Comparison of ENCODE assay signal across 22 cellular contexts in genomic region chr20:53832499-53832898, GRCh38.
DNase-seq lines count a peak whose midpoint lies in the region; ATAC-seq, FAIRE-seq and TF ChIP-seq lines count a peak whose summit lies in the region.
"Had no signal": no experiment of that assay in that cellular context is flagged by ENCODE, and none has a peak within 500 bp of the region (broad histone marks: within the 10 kb centered on the region; RNA-seq: fewer than 3 reads in every experiment).

No MANE protein-coding gene starts in this region.

- H3K79me1 ChIP-seq in IMR-90 (ENCODE audit: low read depth in 1 of 2, low read length in 2 of 2): no peaks in the 10 kb centered on the region; a peak in 2 of 4 replicates

- 0 out of 2 replicates have a peak overlapping the region, but pooled peaks have one; percentile 58 for H2BK120ac ChIP-seq in IMR-90 (ENCODE audit: low read depth, low read length)

- H2BK5ac ChIP-seq in IMR-90 (ENCODE audit: low read depth, low read length, poor library complexity, severe bottlenecking): no peak overlapping the region

- H4K8ac ChIP-seq in IMR-90 (ENCODE audit: low read depth in 2 of 2, low read length in 2 of 2): no peak overlapping the region; a peak in 1 of 4 replicates

- no peak overlapping the region; the same call in 1 of the 2 replicates for H3K4ac ChIP-seq in IMR-90 (ENCODE audit: low read depth, low read length)

- no peak overlapping the region for H2AFZ ChIP-seq in IMR-90 (replicated peaks; ENCODE audit: low read length, poor library complexity)
- no peak overlapping the region for H2AFZ ChIP-seq in K562 (ENCODE audit: low read depth, low read length)

- H3K14ac ChIP-seq in IMR-90 (replicated peaks; ENCODE audit: low read depth, low read length): no peak overlapping the region

- H3K4me3 ChIP-seq in IMR-90 (ENCODE audit: insufficient read depth, low read depth, low read length) (no peak overlapping the region), K562 (no peak overlapping the region)
- H3K4me3 ChIP-seq: Peyer's patch had no signal

- no peak overlapping the region for H3K18ac ChIP-seq in IMR-90 (ENCODE audit: low read depth, low read length)

- H3K4me1 ChIP-seq in IMR-90 (ENCODE audit: control insufficient read depth, insufficient read depth, low read length) (peaks cover 3% of the 10 kb centered on the region; the same call in 1 of the 2 replicates), K562 (replicated peaks in 1 of 2; ENCODE audit: control insufficient read depth in 2 of 2, insufficient read depth in 2 of 2, low read length in 2 of 2) (peaks cover 0 to 20% of the 10 kb centered on the region in 2 experiments; a peak in 2 of 5 replicates)

- H2AK9ac ChIP-seq in IMR-90 (replicated peaks; ENCODE audit: low read depth, low read length, poor library complexity): no peak overlapping the region

- peak overlapping the region; percentile 80; the same call in 1 of the 2 replicates for H2AK5ac ChIP-seq in IMR-90 (ENCODE audit: low read depth, low read length)

- TF ChIP-seq CTCF in IMR-90 (conservative IDR thresholded peaks at IDR 0.05; ENCODE audit: low read depth, low read length): no peak
- TF ChIP-seq CTCF in K562 (IDR thresholded peaks at IDR 0.05 in 2 of 3, conservative IDR thresholded peaks at IDR 0.05 in 1 of 3; ENCODE audit: insufficient read depth in 2 of 3, low read depth in 1 of 3, low read length in 3 of 3): no peak
- no peak for TF ChIP-seq CTCF in osteocyte (IDR thresholded peaks at IDR 0.05)

- H3K56ac ChIP-seq in IMR-90 (ENCODE audit: extremely low read depth, insufficient read depth, low read length): no peak overlapping the region

- H3K27me3 ChIP-seq in IMR-90 (ENCODE audit: control insufficient read depth, insufficient read depth, low read length) (no peaks in the 10 kb centered on the region), K562 (ENCODE audit: control insufficient read depth in 2 of 2, insufficient read depth in 2 of 2, low read length in 2 of 2) (no peaks in the 10 kb centered on the region)
- H3K27me3 ChIP-seq: Peyer's patch had no signal

- peak overlapping the region; percentile 12 for H3K27ac Mint-ChIP-seq in activated naive CD8-positive, alpha-beta T cell treated with anti-CD3 and anti-CD28 coated beads, Interleukin-2, amount 10 ng/mL, durations not matched to agents 7 days and 5 days
- H3K27ac Mint-ChIP-seq in activated naive CD8-positive, alpha-beta T cell treated with anti-CD3 and anti-CD28 coated beads for 36 hours: no peak overlapping the region
- H3K27ac Mint-ChIP-seq in osteocyte (ENCODE audit: unreplicated experiment): peak overlapping the region; percentile 4

- CTCF ChIA-PET in IMR-90 (lab: Yijun Ruan, JAX) (interaction anchor here (0.6 kb wide), 1 partner anchor 265 kb away, joined by 4 read pairs; no protein-coding TSS in a partner anchor), K562 (lab: Yijun Ruan, JAX; ENCODE audit: low intra/inter-chr PET ratio) (no interaction called here)

- TF ChIP-seq RAD21 in IMR-90 (IDR thresholded peaks at IDR 0.05; ENCODE audit: low read length) (no peak), K562 (CRISPR knock-in tag; conservative IDR thresholded peaks at IDR 0.05 in 1 of 2, IDR thresholded peaks at IDR 0.05 in 1 of 2) (no peak)

- intact Hi-C loops in IMR-90 (cut with micrococcal nuclease): no loop called here
- intact Hi-C loops in K562 (cut with micrococcal nuclease): no loop called here

- peaks cover 70% of the 10 kb centered on the region for H3K4me1 Mint-ChIP-seq in activated naive CD8-positive, alpha-beta T cell treated with anti-CD3 and anti-CD28 coated beads, Interleukin-2, amount 10 ng/mL, durations not matched to agents 7 days and 5 days
- peaks cover 61% of the 10 kb centered on the region for H3K4me1 Mint-ChIP-seq in activated naive CD8-positive, alpha-beta T cell treated with anti-CD3 and anti-CD28 coated beads for 36 hours
- H3K4me1 Mint-ChIP-seq in osteocyte (ENCODE audit: unreplicated experiment): peaks cover 55% of the 10 kb centered on the region

- no peak overlapping the region for H4K5ac ChIP-seq in IMR-90 (ENCODE audit: low read depth, low read length)

- no peak for FAIRE-seq in K562 (lab: Jason Lieb, UNC)
- FAIRE-seq: D721Med had no signal

- no peak for DNase-seq in activated naive CD8-positive, alpha-beta T cell treated with anti-CD3 and anti-CD28 coated beads, Interleukin-2, amount 10 ng/mL, durations not matched to agents 7 days and 5 days
- no peak for DNase-seq in activated naive CD8-positive, alpha-beta T cell treated with anti-CD3 and anti-CD28 coated beads for 36 hours
- no peak for DNase-seq in IMR-90
- no peak for DNase-seq in K562 (ENCODE audit: extremely low read depth in 1 of 4, low spot score in 3 of 4)
- no peak for DNase-seq in osteocyte (ENCODE audit: extremely low spot score, unreplicated experiment)
- no peak for DNase-seq in SHP77 (lab: John Stamatoyannopoulos, UW)
- DNase-seq in RPMI8226: no peak
- DNase-seq: 8988T; AML-193; DMS53; GF-D8; KG1; NCI-H1092 treated with DMSO at 0.1 percent for 48 hours; NCI-H2029 treated with DMSO at 0.1 percent for 48 hours; NCI-H226; NCI-H510A treated with DMSO at 0.1 percent for 48 hours; NCI-H748 treated with DMSO at 0.1 percent for 48 hours; NK-92 treated with Interleukin-12 subunit alpha and Interleukin-12 subunit beta, amount 100 ng/mL, for 24 hours; Peyer's patch had no signal

- H2BK15ac ChIP-seq in IMR-90 (ENCODE audit: low read depth, low read length): peak overlapping the region; percentile 30; the same call in 1 of the 3 replicates

- TF ChIP-seq POLR2A in IMR-90 (IDR thresholded peaks at IDR 0.05; ENCODE audit: low read depth, low read length): no peak
- TF ChIP-seq POLR2A in K562 (conservative IDR thresholded peaks at IDR 0.05): no peak

- no peak overlapping the region for H3K4me3 Mint-ChIP-seq in activated naive CD8-positive, alpha-beta T cell treated with anti-CD3 and anti-CD28 coated beads, Interleukin-2, amount 10 ng/mL, durations not matched to agents 7 days and 5 days
- no peak overlapping the region for H3K4me3 Mint-ChIP-seq in activated naive CD8-positive, alpha-beta T cell treated with anti-CD3 and anti-CD28 coated beads for 36 hours
- no peak overlapping the region for H3K4me3 Mint-ChIP-seq in osteocyte (ENCODE audit: unreplicated experiment)

- H3K27ac ChIP-seq in IMR-90 (ENCODE audit: insufficient read depth, low read length) (no peak overlapping the region), K562 (ENCODE audit: extremely low read depth, low read depth, low read length) (no peak overlapping the region)
- H3K27ac ChIP-seq: C4-2B had no signal

- no peak for TF ChIP-seq EP300 in K562 (IDR thresholded peaks at IDR 0.05; ENCODE audit: low read length)

- H3K9me3 Mint-ChIP-seq in activated naive CD8-positive, alpha-beta T cell treated with anti-CD3 and anti-CD28 coated beads, Interleukin-2, amount 10 ng/mL, durations not matched to agents 7 days and 5 days: peaks cover 13% of the 10 kb centered on the region
- H3K9me3 Mint-ChIP-seq in activated naive CD8-positive, alpha-beta T cell treated with anti-CD3 and anti-CD28 coated beads for 36 hours: peaks cover 16% of the 10 kb centered on the region
- no peaks in the 10 kb centered on the region for H3K9me3 Mint-ChIP-seq in osteocyte (ENCODE audit: unreplicated experiment)

- H3K9ac ChIP-seq in IMR-90 (ENCODE audit: low read depth, low read length) (no peak overlapping the region), K562 (ENCODE audit: insufficient read depth in 1 of 2, low read depth in 2 of 2, low read length in 2 of 2) (no peak overlapping the region)

- H3K36me3 Mint-ChIP-seq in activated naive CD8-positive, alpha-beta T cell treated with anti-CD3 and anti-CD28 coated beads, Interleukin-2, amount 10 ng/mL, durations not matched to agents 7 days and 5 days: peaks cover 29% of the 10 kb centered on the region
- H3K36me3 Mint-ChIP-seq in activated naive CD8-positive, alpha-beta T cell treated with anti-CD3 and anti-CD28 coated beads for 36 hours: peaks cover 18% of the 10 kb centered on the region
- no peaks in the 10 kb centered on the region for H3K36me3 Mint-ChIP-seq in osteocyte (ENCODE audit: unreplicated experiment)

- 0 out of 2 replicates have a peak, but pooled peaks cover 6% of the 10 kb centered on the region for H3K9me1 ChIP-seq in IMR-90 (ENCODE audit: insufficient read depth, low read length)
- no peaks in the 10 kb centered on the region for H3K9me1 ChIP-seq in K562 (ENCODE audit: control insufficient read depth, insufficient read depth, low read length)

- ATAC-seq in activated naive CD8-positive, alpha-beta T cell treated with anti-CD3 and anti-CD28 coated beads, Interleukin-2, amount 10 ng/mL, durations not matched to agents 7 days and 5 days (ENCODE audit: low read depth): no peak
- ATAC-seq in IMR-90 (ENCODE audit: low read depth): no peak
- no peak for ATAC-seq in K562
- ATAC-seq in HG03175 (IDR thresholded peaks at IDR 0.05; ENCODE audit: unreplicated experiment): no peak

- no peaks in the 10 kb centered on the region for H3K79me2 ChIP-seq in K562 (ENCODE audit: control insufficient read depth, insufficient read depth, low read length)

- POLR2A ChIA-PET in activated naive CD8-positive, alpha-beta T cell treated with anti-CD3 and anti-CD28 coated beads, Interleukin-2, amount 10 ng/mL, durations not matched to agents 7 days and 5 days (lab: Charles Lee): interaction anchor here (0.5 to 1.1 kb wide), 3 partner anchors 34 to 91 kb away, joined by 3 to 4 read pairs (median 4); no protein-coding TSS in a partner anchor
- POLR2A ChIA-PET in IMR-90 (lab: Charles Lee; ENCODE audit: unreplicated experiment): no interaction called here
- POLR2A ChIA-PET in K562 (lab: Yijun Ruan, JAX): interaction anchor here (1.5 kb wide), 1 partner anchor 33 kb away, joined by 3 read pairs; no protein-coding TSS in a partner anchor

- H3K36me3 ChIP-seq in IMR-90 (ENCODE audit: control insufficient read depth, insufficient read depth, low read length): no peaks in the 10 kb centered on the region
- no peaks in the 10 kb centered on the region for H3K36me3 ChIP-seq in K562 (ENCODE audit: control insufficient read depth, insufficient read depth, low read length)
- H3K36me3 ChIP-seq: Peyer's patch had no signal

- BruUV-seq in IMR-90 (replicated peaks; lab: Mats Ljungman, UMichigan) (no TSS peak), K562 (replicated peaks; lab: Mats Ljungman, UMichigan) (no TSS peak)

- H4K91ac ChIP-seq in IMR-90 (ENCODE audit: insufficient read depth, low read depth, low read length): no peak overlapping the region

- H3K9me3 ChIP-seq in IMR-90 (ENCODE audit: control insufficient read depth, insufficient read depth, low read length): no peaks in the 10 kb centered on the region
- H3K9me3 ChIP-seq in K562 (replicated peaks; ENCODE audit: control insufficient read depth, insufficient read depth, low read depth, low read length): no peaks in the 10 kb centered on the region
- H3K9me3 ChIP-seq: Peyer's patch had no signal

- H4K20me1 ChIP-seq in IMR-90 (ENCODE audit: insufficient read depth, low read length): no peaks in the 10 kb centered on the region
- no peaks in the 10 kb centered on the region for H4K20me1 ChIP-seq in K562 (replicated peaks; ENCODE audit: control insufficient read depth, insufficient read depth, low read length)

- H3K27me3 Mint-ChIP-seq in activated naive CD8-positive, alpha-beta T cell treated with anti-CD3 and anti-CD28 coated beads, Interleukin-2, amount 10 ng/mL, durations not matched to agents 7 days and 5 days: no peaks in the 10 kb centered on the region
- no peaks in the 10 kb centered on the region for H3K27me3 Mint-ChIP-seq in activated naive CD8-positive, alpha-beta T cell treated with anti-CD3 and anti-CD28 coated beads for 36 hours
- H3K27me3 Mint-ChIP-seq in osteocyte (ENCODE audit: unreplicated experiment): no peaks in the 10 kb centered on the region

- H3K4me2 ChIP-seq in IMR-90 (ENCODE audit: low read depth, low read length): no peak overlapping the region
- no peak overlapping the region for H3K4me2 ChIP-seq in K562 (ENCODE audit: insufficient read depth, low read length)

- in situ Hi-C loops in IMR-90 (cut with MboI; ENCODE audit: low sequenced_read_pairs) (no loop called here), K562 (cut with MboI) (no loop called here)

- no peak overlapping the region for H3K23ac ChIP-seq in IMR-90 (ENCODE audit: low read depth, low read length)

- dilution Hi-C loops in IMR-90 (cut with HindIII; ENCODE audit: low sequenced_read_pairs, unreplicated experiment): no loop called here

- H2BK20ac ChIP-seq in IMR-90 (ENCODE audit: low read depth, low read length): 0 out of 2 replicates have a peak overlapping the region, but pooled peaks have one; percentile 24

- WGBS in IMR-90 (ENCODE audit: extremely low coverage in 2 of 2, insufficient read length in 1 of 2), 2 experiments: no CpG with 5 or more reads among the region's 7 CpGs
- 89% methylated on average over 7 of the region's 7 CpGs for WGBS in K562 (ENCODE audit: insufficient coverage, low coverage, missing lambda C conversion rate)
